22 cellular contexts compared by ENCODE assay signal in the genomic region with DNA sequence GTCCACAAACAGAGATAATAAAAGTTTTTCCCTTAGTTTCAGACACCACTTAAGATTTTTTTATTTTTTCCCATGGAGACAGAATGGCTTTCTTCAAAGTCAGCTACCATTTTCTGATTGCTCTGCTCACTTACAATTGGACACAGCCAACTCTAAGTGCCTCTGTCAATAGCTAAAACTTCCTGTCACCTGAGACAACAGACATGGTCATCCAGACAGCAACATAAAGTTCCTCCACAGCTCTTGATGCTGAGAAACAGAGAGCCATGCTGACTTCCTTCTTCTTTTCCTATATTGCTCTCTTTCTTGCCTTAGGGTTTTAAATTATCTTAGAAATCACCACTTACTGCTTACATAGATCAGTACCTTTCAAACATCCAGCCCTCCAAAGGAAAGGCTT. TPM values are rescaled to one million over a fixed set of nuclear protein-coding genes. Genes with fewer than 3 reads are reported as not detected.
A peak's percentile ranks its signal among the peaks of the same experiment; 100 is the strongest.
DNase-seq lines count a peak whose midpoint lies in the region; ATAC-seq and TF ChIP-seq lines count a peak whose summit lies in the region.
"Had no signal": no experiment of that assay in that cellular context is flagged by ENCODE, and none has a peak within 500 bp of the region (broad histone marks: within the 10 kb centered on the region; RNA-seq: fewer than 3 reads in every experiment).

No MANE protein-coding gene starts in this region.

- peaks cover 96% of the 10 kb centered on the region for H4K20me1 ChIP-seq in Loucy (ENCODE audit: insufficient read depth, low read length, poor library complexity, severe bottlenecking)

- peak overlapping the region; percentile 27 for H3K4me2 ChIP-seq in Loucy (ENCODE audit: low read depth, low read length, poor library complexity, severe bottlenecking)

- H3K36me3 ChIP-seq in Loucy (ENCODE audit: insufficient read depth, low read length): peaks cover 41% of the 10 kb centered on the region

- no peak overlapping the region for H3K4me3 ChIP-seq in Loucy (ENCODE audit: low read length, poor library complexity, severe bottlenecking)
- H3K4me3 ChIP-seq: body of pancreas, esophagus squamous epithelium, gastroesophageal sphincter, MG63 had no signal

- H3K27me3 Mint-ChIP-seq in natural killer cell (ENCODE audit: low read depth in 2 of 2): no peaks in the 10 kb centered on the region
- no peaks in the 10 kb centered on the region for H3K27me3 Mint-ChIP-seq in natural killer cell treated with Interleukin-12 subunit alpha and Interleukin-12 subunit beta and Interleukin-15 and Interleukin-18, amount 100 ng/mL, for 72 hours
- H3K27me3 Mint-ChIP-seq in effector memory CD8-positive, alpha-beta T cell: no peaks in the 10 kb centered on the region
- H3K27me3 Mint-ChIP-seq: CD8-positive, alpha-beta memory T cell; stimulated activated naive B cell treated with anti-CD40 and anti-IgM and Interleukin-4, amounts not matched to agents 10 μg/mL and 1 μg/mL and 100 μg/mL, for 72 hours had no signal

- ATAC-seq in natural killer cell (no peak), GM19397 (IDR thresholded peaks at IDR 0.05; ENCODE audit: unreplicated experiment) (no peak)
- no peak for ATAC-seq in natural killer cell treated with Interleukin-12 subunit alpha and Interleukin-12 subunit beta and Interleukin-15 and Interleukin-18, amount 100 ng/mL, for 72 hours
- ATAC-seq in effector memory CD8-positive, alpha-beta T cell (replicated peaks): no peak
- ATAC-seq: activated CD4-positive, CD25-positive, alpha-beta regulatory T cell treated with anti-CD3 and anti-CD28 coated beads, Interleukin-2, amount 50 U/mL, for 24 hours; body of pancreas; gastroesophageal sphincter; Panc1; stimulated activated naive B cell treated with anti-CD40 and anti-IgM and Interleukin-4, amounts not matched to agents 10 μg/mL and 1 μg/mL and 100 μg/mL, for 72 hours had no signal

- peaks cover 87% of the 10 kb centered on the region for H3K79me2 ChIP-seq in Loucy (ENCODE audit: insufficient read depth, low read length)

- intact Hi-C loops in natural killer cell (cut with micrococcal nuclease): no loop called here

- no peaks in the 10 kb centered on the region for H3K9me2 ChIP-seq in Loucy (replicated peaks; ENCODE audit: low read depth, low read length)

- H3K9me3 Mint-ChIP-seq in natural killer cell: no peaks in the 10 kb centered on the region
- no peaks in the 10 kb centered on the region for H3K9me3 Mint-ChIP-seq in natural killer cell treated with Interleukin-12 subunit alpha and Interleukin-12 subunit beta and Interleukin-15 and Interleukin-18, amount 100 ng/mL, for 72 hours
- H3K9me3 Mint-ChIP-seq in effector memory CD8-positive, alpha-beta T cell: no peaks in the 10 kb centered on the region
- H3K9me3 Mint-ChIP-seq: CD8-positive, alpha-beta memory T cell; nephron progenitor cell; stimulated activated naive B cell treated with anti-CD40 and anti-IgM and Interleukin-4, amounts not matched to agents 10 μg/mL and 1 μg/mL and 100 μg/mL, for 72 hours had no signal

- DNase-seq in natural killer cell (no peak), HuH-7 (ENCODE audit: low spot score) (no peak), NCI-H69 (lab: John Stamatoyannopoulos, UW) (no peak), DMS 273 (lab: John Stamatoyannopoulos, UW; ENCODE audit: unreplicated experiment) (no peak)
- no peak for DNase-seq in natural killer cell treated with Interleukin-12 subunit alpha and Interleukin-12 subunit beta and Interleukin-15 and Interleukin-18, amount 100 ng/mL, for 72 hours (ENCODE audit: low spot score)
- no peak for DNase-seq in effector memory CD8-positive, alpha-beta T cell
- DNase-seq: body of pancreas; CD8-positive, alpha-beta memory T cell; DMS79 treated with DMSO at 0.1 percent for 48 hours; esophagus squamous epithelium; HCEC 1CT; MG63; NCI-H1694 treated with DMSO at 0.1 percent for 48 hours; nephron progenitor cell; posterior cingulate gyrus; stimulated activated naive B cell treated with anti-CD40 and anti-IgM and Interleukin-4, amounts not matched to agents 10 μg/mL and 1 μg/mL and 100 μg/mL, for 72 hours; T-helper 9 cell had no signal

- no peak overlapping the region for H3K4me3 Mint-ChIP-seq in natural killer cell
- H3K4me3 Mint-ChIP-seq in natural killer cell treated with Interleukin-12 subunit alpha and Interleukin-12 subunit beta and Interleukin-15 and Interleukin-18, amount 100 ng/mL, for 72 hours: no peak overlapping the region
- peak overlapping the region; percentile 53 to 58 for H3K4me3 Mint-ChIP-seq in effector memory CD8-positive, alpha-beta T cell
- H3K4me3 Mint-ChIP-seq: nephron progenitor cell; stimulated activated naive B cell treated with anti-CD40 and anti-IgM and Interleukin-4, amounts not matched to agents 10 μg/mL and 1 μg/mL and 100 μg/mL, for 72 hours had no signal

- TF ChIP-seq CTCF in natural killer cell (IDR thresholded peaks at IDR 0.05): no peak
- TF ChIP-seq CTCF in Loucy (conservative IDR thresholded peaks at IDR 0.05; ENCODE audit: low read length): no peak

- H3K27me3 ChIP-seq in Loucy (ENCODE audit: insufficient read depth, low read length, poor library complexity, severe bottlenecking): no peaks in the 10 kb centered on the region
- H3K27me3 ChIP-seq: body of pancreas, esophagus squamous epithelium, gastroesophageal sphincter, MG63 had no signal

- H3K9ac ChIP-seq in Loucy (ENCODE audit: low read depth, low read length, poor library complexity, severe bottlenecking): no peak overlapping the region

- no peaks in the 10 kb centered on the region for H3F3A ChIP-seq in Loucy (ENCODE audit: low read depth)

- H3K9me3 ChIP-seq in Loucy (ENCODE audit: insufficient read depth, low read depth, low read length): no peaks in the 10 kb centered on the region
- H3K9me3 ChIP-seq: body of pancreas, esophagus squamous epithelium, gastroesophageal sphincter, MG63 had no signal

- H3K4me1 Mint-ChIP-seq in natural killer cell: peaks cover 72 to 73% of the 10 kb centered on the region in 2 donors
- peaks cover 50 to 72% of the 10 kb centered on the region in 2 donors for H3K4me1 Mint-ChIP-seq in natural killer cell treated with Interleukin-12 subunit alpha and Interleukin-12 subunit beta and Interleukin-15 and Interleukin-18, amount 100 ng/mL, for 72 hours (ENCODE audit: low read depth in 2 of 2)
- H3K4me1 Mint-ChIP-seq in effector memory CD8-positive, alpha-beta T cell (ENCODE audit: low read depth in 2 of 2): peaks cover 48 to 60% of the 10 kb centered on the region in 2 donors

- peak overlapping the region; percentile 49 to 68 for H3K27ac Mint-ChIP-seq in natural killer cell
- peak overlapping the region in 1 of 2 donors; percentile 74 for H3K27ac Mint-ChIP-seq in natural killer cell treated with Interleukin-12 subunit alpha and Interleukin-12 subunit beta and Interleukin-15 and Interleukin-18, amount 100 ng/mL, for 72 hours
- H3K27ac Mint-ChIP-seq in effector memory CD8-positive, alpha-beta T cell: peak overlapping the region; percentile 65 to 87
- H3K27ac Mint-ChIP-seq: nephron progenitor cell; stimulated activated naive B cell treated with anti-CD40 and anti-IgM and Interleukin-4, amounts not matched to agents 10 μg/mL and 1 μg/mL and 100 μg/mL, for 72 hours had no signal

- H3K36me3 Mint-ChIP-seq in natural killer cell: peaks cover 6% of the 10 kb centered on the region
- H3K36me3 Mint-ChIP-seq in natural killer cell treated with Interleukin-12 subunit alpha and Interleukin-12 subunit beta and Interleukin-15 and Interleukin-18, amount 100 ng/mL, for 72 hours: peaks cover 8% of the 10 kb centered on the region
- H3K36me3 Mint-ChIP-seq in effector memory CD8-positive, alpha-beta T cell (ENCODE audit: insufficient read depth): peaks cover 50% of the 10 kb centered on the region

- no peak overlapping the region for H2AFZ ChIP-seq in Loucy (ENCODE audit: low read length)

- H3K4me1 ChIP-seq in Loucy (ENCODE audit: insufficient read depth, low read length, poor library complexity, severe bottlenecking): peaks cover 17% of the 10 kb centered on the region
- H3K4me1 ChIP-seq: gastroesophageal sphincter had no signal

RNA-seq across cellular contexts. Expression of a gene that starts 12.0 kb away (rescaled TPM):
- total RNA-seq in natural killer cell: 100 to 1,000 TPM in 2 of 3 donors, 10 to 100 TPM in 1; 93.3 to 107 (median 101) TPM
- total RNA-seq in natural killer cell treated with Interleukin-12 subunit alpha and Interleukin-12 subunit beta and Interleukin-15 and Interleukin-18, amount 100 ng/mL, for 72 hours: 10 to 100 TPM; 52.8 to 56.3 TPM

Comparison
In these comparisons a context has a peak if more than half of its experiments do, and no peak if none do; other contexts are left out.
1. H3K4me3 Mint-ChIP-seq: peak in effector memory CD8-positive, alpha-beta T cell (2 of 2); none in natural killer cell (single experiment) and natural killer cell treated with Interleukin-12 subunit alpha and Interleukin-12 subunit beta and Interleukin-15 and Interleukin-18, amount 100 ng/mL, for 72 hours (single experiment).